In genomic region chr6:152296648-152297376, GRCh38 we compare ENCODE assay signal across 19 cellular contexts.
DNase-seq lines count a peak whose midpoint lies in the region; ATAC-seq, FAIRE-seq and TF ChIP-seq lines count a peak whose summit lies in the region.
"Had no signal": no experiment of that assay in that cellular context is flagged by ENCODE, and none has a peak within 500 bp of the region (broad histone marks: within the 10 kb centered on the region; RNA-seq: fewer than 3 reads in every experiment).

No MANE protein-coding gene starts in this region.

- H3K4me1 Mint-ChIP-seq in CD8-positive, alpha-beta memory T cell, result peaks cover 39 to 60% (median 60%) of the 10 kb centered on the region in 3 donors
- H3K4me1 Mint-ChIP-seq in nephron progenitor cell, result peaks cover 40% of the 10 kb centered on the region
- H3K4me1 Mint-ChIP-seq in T-helper 2 cell treated with Interferon-gamma antibody and Interleukin-4, amounts not matched to agents 5 μg/mL and 100 μg/mL, for 36 hours (ENCODE audit: low read depth), result peaks cover 25% of the 10 kb centered on the region
- peaks cover 31% of the 10 kb centered on the region for H3K4me1 Mint-ChIP-seq in activated CD4-positive, alpha-beta memory T cell treated with anti-CD3 and anti-CD28 coated beads for 36 hours (ENCODE audit: low read depth)

- no peak for FAIRE-seq in H1 (lab: Jason Lieb, UNC)
- FAIRE-seq: H54, islet of Langerhans had no signal

- TF ChIP-seq EP300 in H1 (IDR thresholded peaks at IDR 0.05; ENCODE audit: borderline replicate concordance in 1 of 2, low read depth in 2 of 2, low read length in 2 of 2), result no peak

- no peak overlapping the region; the same call in 1 of the 2 replicates for H4K91ac ChIP-seq in IMR-90 (ENCODE audit: insufficient read depth, low read depth, low read length)
- no peak overlapping the region for H4K91ac ChIP-seq in H1 (replicated peaks; ENCODE audit: insufficient read length, low read length)

- H2AK9ac ChIP-seq in IMR-90 (replicated peaks; ENCODE audit: low read depth, low read length, poor library complexity), result no peak overlapping the region

- ATAC-seq in IMR-90 (ENCODE audit: low read depth), result no peak
- ATAC-seq in gastrocnemius medialis, result no peak
- ATAC-seq: gastroesophageal sphincter had no signal

- TF ChIP-seq CTCF in IMR-90 (conservative IDR thresholded peaks at IDR 0.05; ENCODE audit: low read depth, low read length) (no peak), H1 (IDR thresholded peaks at IDR 0.05; ENCODE audit: control extremely low read depth in 1 of 3, insufficient read depth in 1 of 3, low read depth in 1 of 3, low read length in 3 of 3) (no peak), nephron progenitor cell (IDR thresholded peaks at IDR 0.05) (no peak), gastrocnemius medialis (IDR thresholded peaks at IDR 0.05 in 4 of 5, conservative IDR thresholded peaks at IDR 0.05 in 1 of 5) (no peak)

- no peak overlapping the region for H2BK20ac ChIP-seq in IMR-90 (ENCODE audit: low read depth, low read length)
- no peak overlapping the region for H2BK20ac ChIP-seq in H1 (ENCODE audit: low read length)

- H3K27ac ChIP-seq in CD8-positive, alpha-beta memory T cell (ENCODE audit: low read depth, low read length), result no peak overlapping the region
- H3K27ac ChIP-seq in IMR-90 (ENCODE audit: insufficient read depth, low read length) (no peak overlapping the region), H1 (ENCODE audit: low read depth, low read length) (no peak overlapping the region), gastrocnemius medialis (peak overlapping the region in 1 of 4 donors; percentile 10)
- H3K27ac ChIP-seq: brain microvascular endothelial cell, Peyer's patch had no signal

- H3K4me1 ChIP-seq in CD8-positive, alpha-beta memory T cell (ENCODE audit: insufficient read depth, low read length), result peaks cover 26% of the 10 kb centered on the region
- H3K4me1 ChIP-seq in IMR-90 (ENCODE audit: control insufficient read depth, insufficient read depth, low read length), result peaks cover 9% of the 10 kb centered on the region
- peaks cover 0 to 9% (median 1%) of the 10 kb centered on the region in 4 experiments; a peak in 1 of 7 replicates for H3K4me1 ChIP-seq in H1 (replicated peaks in 1 of 4; ENCODE audit: control insufficient read depth in 3 of 4, insufficient read depth in 4 of 4, low read length in 3 of 4)
- H3K4me1 ChIP-seq in gastrocnemius medialis, result peaks cover 11 to 21% of the 10 kb centered on the region in 2 donors

- no peak overlapping the region for H4K5ac ChIP-seq in IMR-90 (ENCODE audit: low read depth, low read length)
- H4K5ac ChIP-seq in H1 (ENCODE audit: insufficient read length, low read depth, low read length), result no peak overlapping the region

- H3K23ac ChIP-seq in IMR-90 (ENCODE audit: low read depth, low read length), result no peak overlapping the region
- no peak overlapping the region for H3K23ac ChIP-seq in H1 (ENCODE audit: insufficient read length)

- no peak overlapping the region for H3K4me2 ChIP-seq in IMR-90 (ENCODE audit: low read depth, low read length)
- H3K4me2 ChIP-seq in H1 (ENCODE audit: insufficient read depth in 1 of 2, low read depth in 2 of 2, low read length in 2 of 2), result no peak overlapping the region

- POLR2A ChIA-PET in CD8-positive, alpha-beta memory T cell (lab: Charles Lee), result no interaction called here
- POLR2A ChIA-PET in IMR-90 (lab: Charles Lee; ENCODE audit: unreplicated experiment), result no interaction called here
- POLR2A ChIA-PET in H1 (lab: Charles Lee; ENCODE audit: partially characterized antibody), result no interaction called here
- POLR2A ChIA-PET in activated CD4-positive, alpha-beta memory T cell treated with anti-CD3 and anti-CD28 coated beads for 36 hours (lab: Charles Lee), result no interaction called here

- no peak overlapping the region for H2BK120ac ChIP-seq in IMR-90 (ENCODE audit: low read depth, low read length)
- no peak overlapping the region for H2BK120ac ChIP-seq in H1 (replicated peaks; ENCODE audit: low read depth, low read length)

- no peak overlapping the region for H3K4me3 ChIP-seq in CD8-positive, alpha-beta memory T cell (ENCODE audit: low read length)
- H3K4me3 ChIP-seq in IMR-90 (ENCODE audit: insufficient read depth, low read depth, low read length) (no peak overlapping the region), H1 (ENCODE audit: extremely low read depth in 1 of 4, insufficient read depth in 2 of 4, low read depth in 3 of 4, low read length in 4 of 4) (no peak overlapping the region), gastrocnemius medialis (no peak overlapping the region)
- H3K4me3 ChIP-seq: gastroesophageal sphincter, Peyer's patch had no signal

- H3K79me1 ChIP-seq in IMR-90 (ENCODE audit: low read depth in 1 of 2, low read length in 2 of 2) (peaks cover 5 to 16% of the 10 kb centered on the region in 2 experiments; a peak in 3 of 4 replicates), H1 (ENCODE audit: low read depth, low read length) (no peaks in the 10 kb centered on the region)

- H3K9ac ChIP-seq in IMR-90 (ENCODE audit: low read depth, low read length) (no peak overlapping the region), H1 (replicated peaks in 1 of 4; ENCODE audit: extremely low read depth in 1 of 4, low read depth in 3 of 4, low read length in 3 of 4) (no peak overlapping the region)

- WGBS in IMR-90 (ENCODE audit: extremely low coverage in 2 of 2, insufficient read length in 1 of 2), 2 experiments, result 100% methylated on average over 1 of the region's 3 CpGs; no CpG with 5 or more reads in 1 of the 2 experiments
- WGBS in H1 (ENCODE audit: extremely low coverage in 1 of 2, insufficient coverage in 1 of 2, insufficient read length in 1 of 2, insufficient replicate concordance in 2 of 2, low coverage in 1 of 2, low lambda C conversion rate in 2 of 2, missing lambda C conversion rate in 1 of 2), 2 experiments, result 63% methylated on average over 3 of the region's 3 CpGs; no CpG with 5 or more reads in 1 of the 2 experiments

- H3K4ac ChIP-seq in IMR-90 (ENCODE audit: low read depth, low read length) (no peak overlapping the region), H1 (replicated peaks; ENCODE audit: insufficient read length, low read depth, low read length) (no peak overlapping the region)

- CTCF ChIA-PET in CD8-positive, alpha-beta memory T cell (lab: Charles Lee), result interaction anchor here (2.7 kb wide), 1 partner anchor 42 kb away, joined by 18 read pairs; no protein-coding TSS in a partner anchor
- CTCF ChIA-PET in IMR-90 (lab: Yijun Ruan, JAX), result no interaction called here
- CTCF ChIA-PET in H1 (lab: Charles Lee; ENCODE audit: partially characterized antibody), result interaction anchor here (1.1 to 2.5 kb wide), 5 partner anchors 19 to 60 kb away, joined by 3 to 14 read pairs (median 4); no protein-coding TSS in a partner anchor
- CTCF ChIA-PET in activated CD4-positive, alpha-beta memory T cell treated with anti-CD3 and anti-CD28 coated beads for 36 hours (lab: Charles Lee), result interaction anchor here (0.8 to 1.2 kb wide), 3 partner anchors 41 to 172 kb away, joined by 3 to 8 read pairs (median 3); no protein-coding TSS in a partner anchor

- TF ChIP-seq POLR2A in IMR-90 (IDR thresholded peaks at IDR 0.05; ENCODE audit: low read depth, low read length), result no peak
- TF ChIP-seq POLR2A in H1 (IDR thresholded peaks at IDR 0.05; ENCODE audit: control extremely low read depth in 1 of 2, low read depth in 2 of 2, low read length in 2 of 2), result no peak
- TF ChIP-seq POLR2A in gastrocnemius medialis (IDR thresholded peaks at IDR 0.05), result no peak

- H3K27me3 Mint-ChIP-seq in CD8-positive, alpha-beta memory T cell, result no peaks in the 10 kb centered on the region
- peaks cover 4% of the 10 kb centered on the region for H3K27me3 Mint-ChIP-seq in nephron progenitor cell (ENCODE audit: low read depth, poor library complexity)
- no peaks in the 10 kb centered on the region for H3K27me3 Mint-ChIP-seq in T-helper 2 cell treated with Interferon-gamma antibody and Interleukin-4, amounts not matched to agents 5 μg/mL and 100 μg/mL, for 36 hours (ENCODE audit: low read depth)
- no peaks in the 10 kb centered on the region for H3K27me3 Mint-ChIP-seq in activated CD4-positive, alpha-beta memory T cell treated with anti-CD3 and anti-CD28 coated beads for 36 hours
- H3K27me3 Mint-ChIP-seq: activated CD4-positive, alpha-beta T cell treated with anti-CD3 and anti-CD28 coated beads, Interleukin-2, amount 10 ng/mL, durations not matched to agents 24 days and 14 days had no signal

- no peak overlapping the region for H2AK5ac ChIP-seq in IMR-90 (ENCODE audit: low read depth, low read length)
- no peak overlapping the region for H2AK5ac ChIP-seq in H1 (ENCODE audit: low read depth, low read length)

- peaks cover 3% of the 10 kb centered on the region; the same call in 1 of the 2 replicates for H3K9me1 ChIP-seq in IMR-90 (ENCODE audit: insufficient read depth, low read length)

- BruUV-seq in IMR-90 (replicated peaks; lab: Mats Ljungman, UMichigan), result no TSS peak

- no peaks in the 10 kb centered on the region for H3K9me3 Mint-ChIP-seq in CD8-positive, alpha-beta memory T cell
- H3K9me3 Mint-ChIP-seq in nephron progenitor cell, result no peaks in the 10 kb centered on the region
- H3K9me3 Mint-ChIP-seq in T-helper 2 cell treated with Interferon-gamma antibody and Interleukin-4, amounts not matched to agents 5 μg/mL and 100 μg/mL, for 36 hours, result no peaks in the 10 kb centered on the region
- no peaks in the 10 kb centered on the region for H3K9me3 Mint-ChIP-seq in activated CD4-positive, alpha-beta memory T cell treated with anti-CD3 and anti-CD28 coated beads for 36 hours
- H3K9me3 Mint-ChIP-seq: activated CD4-positive, alpha-beta T cell treated with anti-CD3 and anti-CD28 coated beads, Interleukin-2, amount 10 ng/mL, durations not matched to agents 24 days and 14 days; CD14-positive monocyte; T-helper 1 cell treated with Interleukin-12 subunit alpha and Interleukin-12 subunit beta and Interleukin-4 antibody, amounts not matched to agents 30 μg/mL and 1 μg/mL, for 36 hours had no signal

- no peak overlapping the region for H2AFZ ChIP-seq in IMR-90 (replicated peaks; ENCODE audit: low read length, poor library complexity)
- no peak overlapping the region for H2AFZ ChIP-seq in H1 (ENCODE audit: low read length)

- peaks cover 3% of the 10 kb centered on the region for H4K20me1 ChIP-seq in IMR-90 (ENCODE audit: insufficient read depth, low read length)
- no peaks in the 10 kb centered on the region for H4K20me1 ChIP-seq in H1 (replicated peaks in 1 of 2; ENCODE audit: control insufficient read depth in 1 of 2, insufficient read depth in 2 of 2, low read length in 2 of 2)

- H3K9me3 ChIP-seq in CD8-positive, alpha-beta memory T cell (ENCODE audit: low read length), result no peaks in the 10 kb centered on the region
- H3K9me3 ChIP-seq in IMR-90 (ENCODE audit: control insufficient read depth, insufficient read depth, low read length) (no peaks in the 10 kb centered on the region), H1 (ENCODE audit: insufficient read depth in 2 of 2, low read depth in 1 of 2, low read length in 1 of 2) (no peaks in the 10 kb centered on the region), gastrocnemius medialis (no peaks in the 10 kb centered on the region)
- H3K9me3 ChIP-seq: gastroesophageal sphincter, Peyer's patch had no signal

- no peak overlapping the region for H2BK15ac ChIP-seq in IMR-90 (ENCODE audit: low read depth, low read length)
- no peak overlapping the region for H2BK15ac ChIP-seq in H1 (ENCODE audit: low read length)

- H3K79me2 ChIP-seq in H1 (ENCODE audit: control insufficient read depth in 1 of 2, insufficient read depth in 2 of 2, low read length in 2 of 2), result no peaks in the 10 kb centered on the region

- no peak overlapping the region for H4K8ac ChIP-seq in IMR-90 (ENCODE audit: low read depth in 2 of 2, low read length in 2 of 2)
- no peak overlapping the region for H4K8ac ChIP-seq in H1 (ENCODE audit: extremely low read depth, insufficient read depth, low read length)

- no peaks in the 10 kb centered on the region for H3K27me3 ChIP-seq in CD8-positive, alpha-beta memory T cell (ENCODE audit: insufficient read depth, low read length, poor library complexity, severe bottlenecking)
- H3K27me3 ChIP-seq in IMR-90 (ENCODE audit: control insufficient read depth, insufficient read depth, low read length), result no peaks in the 10 kb centered on the region
- H3K27me3 ChIP-seq in H1 (replicated peaks in 1 of 4; ENCODE audit: control insufficient read depth in 3 of 4, extremely low read depth in 1 of 4, insufficient read depth in 3 of 4, low read length in 3 of 4), result no peaks in the 10 kb centered on the region
- no peaks in the 10 kb centered on the region for H3K27me3 ChIP-seq in gastrocnemius medialis
- H3K27me3 ChIP-seq: brain microvascular endothelial cell, gastroesophageal sphincter, Peyer's patch had no signal

- H3K56ac ChIP-seq in IMR-90 (ENCODE audit: extremely low read depth, insufficient read depth, low read length) (no peak overlapping the region), H1 (replicated peaks; ENCODE audit: insufficient read length, low read depth, low read length) (no peak overlapping the region)

- H3K36me3 ChIP-seq in CD8-positive, alpha-beta memory T cell (ENCODE audit: insufficient read depth, low read length), result peaks cover 17% of the 10 kb centered on the region
- H3K36me3 ChIP-seq in IMR-90 (ENCODE audit: control insufficient read depth, insufficient read depth, low read length) (peaks cover 17% of the 10 kb centered on the region), H1 (ENCODE audit: control insufficient read depth in 2 of 4, insufficient read depth in 4 of 4, low read length in 3 of 4) (no peaks in the 10 kb centered on the region), gastrocnemius medialis (peaks cover 0 to 5% of the 10 kb centered on the region in 2 donors)

- dilution Hi-C loops in IMR-90 (cut with HindIII; ENCODE audit: low sequenced_read_pairs, unreplicated experiment), result no loop called here

- H2BK5ac ChIP-seq in IMR-90 (ENCODE audit: low read depth, low read length, poor library complexity, severe bottlenecking) (no peak overlapping the region), H1 (ENCODE audit: low read depth, low read length) (no peak overlapping the region)

- peaks cover 4 to 53% (median 20%) of the 10 kb centered on the region in 3 donors for H3K36me3 Mint-ChIP-seq in CD8-positive, alpha-beta memory T cell
- H3K36me3 Mint-ChIP-seq in nephron progenitor cell (ENCODE audit: low read depth), result peaks cover 8% of the 10 kb centered on the region
- peaks cover 9% of the 10 kb centered on the region for H3K36me3 Mint-ChIP-seq in T-helper 2 cell treated with Interferon-gamma antibody and Interleukin-4, amounts not matched to agents 5 μg/mL and 100 μg/mL, for 36 hours (ENCODE audit: low read depth)
- H3K36me3 Mint-ChIP-seq in activated CD4-positive, alpha-beta memory T cell treated with anti-CD3 and anti-CD28 coated beads for 36 hours, result peaks cover 9% of the 10 kb centered on the region

- H2BK12ac ChIP-seq in H1 (ENCODE audit: low read depth, low read length), result no peak overlapping the region

- H3K4me3 Mint-ChIP-seq in CD8-positive, alpha-beta memory T cell, result no peak overlapping the region
- H3K4me3 Mint-ChIP-seq in nephron progenitor cell, result no peak overlapping the region
- H3K4me3 Mint-ChIP-seq in T-helper 2 cell treated with Interferon-gamma antibody and Interleukin-4, amounts not matched to agents 5 μg/mL and 100 μg/mL, for 36 hours, result no peak overlapping the region
- no peak overlapping the region for H3K4me3 Mint-ChIP-seq in activated CD4-positive, alpha-beta memory T cell treated with anti-CD3 and anti-CD28 coated beads for 36 hours
- H3K4me3 Mint-ChIP-seq: activated CD4-positive, alpha-beta T cell treated with anti-CD3 and anti-CD28 coated beads, Interleukin-2, amount 10 ng/mL, durations not matched to agents 24 days and 14 days; CD14-positive monocyte; T-helper 1 cell treated with Interleukin-12 subunit alpha and Interleukin-12 subunit beta and Interleukin-4 antibody, amounts not matched to agents 30 μg/mL and 1 μg/mL, for 36 hours had no signal

- no peaks in the 10 kb centered on the region for H3K23me2 ChIP-seq in H1 (ENCODE audit: low read depth, low read length)

- no peak for DNase-seq in CD8-positive, alpha-beta memory T cell
- DNase-seq in IMR-90, result peak; percentile 17
- no peak for DNase-seq in H1 (ENCODE audit: low read depth in 1 of 2, low spot score in 2 of 2)
- DNase-seq in nephron progenitor cell, result no peak
- no peak for DNase-seq in T-helper 2 cell treated with Interferon-gamma antibody and Interleukin-4, amounts not matched to agents 5 μg/mL and 100 μg/mL, for 36 hours (ENCODE audit: low spot score)
- DNase-seq in activated CD4-positive, alpha-beta memory T cell treated with anti-CD3 and anti-CD28 coated beads for 36 hours, result no peak
- no peak for DNase-seq in gastrocnemius medialis
- no peak for DNase-seq in SIG-M5 treated with dmso at 0.1 percent for 504 hours (lab: John Stamatoyannopoulos, UW; ENCODE audit: unreplicated experiment)
- DNase-seq: activated CD4-positive, alpha-beta T cell treated with anti-CD3 and anti-CD28 coated beads, Interleukin-2, amount 10 ng/mL, durations not matched to agents 24 days and 14 days; brain microvascular endothelial cell; Kasumi-1; NCI-H1436 treated with DMSO at 0.1 percent for 48 hours; NCI-H524 treated with DMSO at 0.1 percent for 48 hours; Peyer's patch had no signal

- intact Hi-C loops in IMR-90 (cut with micrococcal nuclease), result no loop called here
- intact Hi-C loops in activated CD4-positive, alpha-beta memory T cell treated with anti-CD3 and anti-CD28 coated beads for 36 hours (cut with micrococcal nuclease), result no loop called here
- intact Hi-C loops in gastrocnemius medialis (cut with DNase I; ENCODE audit: low total_unique reads), result no loop called here

- no peak for TF ChIP-seq RAD21 in IMR-90 (IDR thresholded peaks at IDR 0.05; ENCODE audit: low read length)
- no peak for TF ChIP-seq RAD21 in H1 (IDR thresholded peaks at IDR 0.05 in 1 of 2, conservative IDR thresholded peaks at IDR 0.05 in 1 of 2; ENCODE audit: low read depth in 2 of 2, low read length in 2 of 2)

- peak overlapping the region; percentile 6 to 92 (median 62) for H3K27ac Mint-ChIP-seq in CD8-positive, alpha-beta memory T cell
- peak overlapping the region; percentile 23 for H3K27ac Mint-ChIP-seq in nephron progenitor cell
- H3K27ac Mint-ChIP-seq in T-helper 2 cell treated with Interferon-gamma antibody and Interleukin-4, amounts not matched to agents 5 μg/mL and 100 μg/mL, for 36 hours, result no peak overlapping the region
- H3K27ac Mint-ChIP-seq in activated CD4-positive, alpha-beta memory T cell treated with anti-CD3 and anti-CD28 coated beads for 36 hours, result no peak overlapping the region
- H3K27ac Mint-ChIP-seq: activated CD4-positive, alpha-beta T cell treated with anti-CD3 and anti-CD28 coated beads, Interleukin-2, amount 10 ng/mL, durations not matched to agents 24 days and 14 days; T-helper 1 cell treated with Interleukin-12 subunit alpha and Interleukin-12 subunit beta and Interleukin-4 antibody, amounts not matched to agents 30 μg/mL and 1 μg/mL, for 36 hours had no signal

- in situ Hi-C loops in IMR-90 (cut with MboI; ENCODE audit: low sequenced_read_pairs), result no loop called here
- in situ Hi-C loops in gastrocnemius medialis (cut with MboI; ENCODE audit: low sequenced_read_pairs in 4 of 4), result no loop called here

- H3K14ac ChIP-seq in IMR-90 (replicated peaks; ENCODE audit: low read depth, low read length), result no peak overlapping the region
- no peak overlapping the region for H3K14ac ChIP-seq in H1 (ENCODE audit: insufficient read length)

- H3K18ac ChIP-seq in IMR-90 (ENCODE audit: low read depth, low read length) (no peak overlapping the region), H1 (ENCODE audit: extremely low read depth, low read length) (no peak overlapping the region)

Comparison
In these comparisons a context has a peak if more than half of its experiments do, and no peak if none do; other contexts are left out.
1. H3K27ac Mint-ChIP-seq: peak in CD8-positive, alpha-beta memory T cell (8 of 8) and nephron progenitor cell (single experiment); none in T-helper 2 cell treated with Interferon-gamma antibody and Interleukin-4, amounts not matched to agents 5 μg/mL and 100 μg/mL, for 36 hours (single experiment) and activated CD4-positive, alpha-beta memory T cell treated with anti-CD3 and anti-CD28 coated beads for 36 hours (single experiment).